In the genomic region with DNA sequence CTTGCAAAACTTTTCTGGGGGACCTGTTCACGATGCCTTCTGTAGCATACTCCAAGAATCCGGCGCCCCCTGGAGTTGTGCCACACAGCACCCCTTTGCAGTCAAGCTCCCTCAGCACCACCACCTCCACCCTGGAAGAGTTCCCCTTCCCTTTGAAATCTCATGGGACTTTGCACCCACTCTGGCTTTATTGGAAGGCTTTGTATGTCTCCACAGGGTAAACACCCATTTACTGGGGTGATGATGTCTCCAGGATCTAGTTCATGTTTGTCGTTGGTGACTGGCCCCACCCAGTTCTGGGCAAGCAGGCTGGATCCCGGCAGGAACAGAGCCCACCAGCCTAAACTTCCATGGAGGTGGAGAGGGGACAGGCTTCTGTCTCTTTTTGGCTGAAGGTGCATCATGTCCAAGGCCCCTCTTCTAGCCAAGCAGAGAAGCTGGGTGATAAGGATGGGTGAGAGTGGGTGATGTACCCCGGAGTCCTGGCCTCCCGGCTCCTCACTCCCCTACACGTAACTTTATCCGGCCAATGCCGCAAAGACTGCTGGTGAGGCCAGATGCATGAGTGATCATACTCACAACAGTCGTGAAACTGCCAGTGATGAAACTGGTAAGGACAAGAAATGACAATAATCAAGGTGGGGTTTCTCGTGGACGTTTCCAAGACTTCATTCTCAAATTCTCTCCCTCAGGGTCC, we compare ENCODE assay signal across 1 cellular context.
TF ChIP-seq lines count a peak whose summit lies in the region.

No MANE protein-coding gene starts in this region.

TF ChIP-seq in IMR-90, 13 proteins besides CTCF, POLR2A, EP300 and RAD21:
- TF ChIP-seq SMC3 (IDR thresholded peaks at IDR 0.05; ENCODE audit: low read depth, low read length) (no peak), CEBPB (IDR thresholded peaks at IDR 0.05; ENCODE audit: low read depth, low read length) (no peak)
